9 cellular contexts compared by ENCODE assay signal in genomic region chr14:75280831-75281690, GRCh38. TPM values are rescaled to one million over a fixed set of nuclear protein-coding genes. Genes with fewer than 3 reads are reported as not detected.
DNase-seq lines count a peak whose midpoint lies in the region; ATAC-seq and TF ChIP-seq lines count a peak whose summit lies in the region.
"Had no signal": no experiment of that assay in that cellular context is flagged by ENCODE, and none has a peak within 500 bp of the region (broad histone marks: within the 10 kb centered on the region; RNA-seq: fewer than 3 reads in every experiment).

No MANE protein-coding gene starts in this region.

- H3K9me3 ChIP-seq in upper lobe of left lung, result no peaks in the 10 kb centered on the region

- no peaks in the 10 kb centered on the region for H3K9me3 Mint-ChIP-seq in chondrocyte (ENCODE audit: low read depth)

- H2BK15ac ChIP-seq in mesendoderm (replicated peaks; ENCODE audit: low read depth), result no peak overlapping the region

- ATAC-seq in Right ventricle myocardium inferior (no peak), upper lobe of left lung (ENCODE audit: low FRiP score in 2 of 2) (no peak)

- peaks cover 16% of the 10 kb centered on the region for H3K4me1 ChIP-seq in mesendoderm (ENCODE audit: control insufficient read depth, low read depth, low read length)
- H3K4me1 ChIP-seq in upper lobe of left lung, result peaks cover 20 to 42% (median 28%) of the 10 kb centered on the region in 4 donors

- H3K79me2 ChIP-seq in mesendoderm (ENCODE audit: control insufficient read depth, insufficient read depth, low read length), result peaks cover 5% of the 10 kb centered on the region

- peak overlapping the region; percentile 62 for H3K56ac ChIP-seq in mesendoderm (ENCODE audit: low read length)

- in situ Hi-C loops in KBM-7 (cut with MboI; ENCODE audit: low pct_unique_long_range_greater_than_20kb, low sequenced_read_pairs), result no loop called here

- peaks cover 39% of the 10 kb centered on the region for H3K4me1 Mint-ChIP-seq in chondrocyte (ENCODE audit: low read depth)

- intact Hi-C loops in Right ventricle myocardium inferior (cut with DNase I), result no loop called here
- intact Hi-C loops in cardiac septum (cut with DNase I), result no loop called here

- H3K79me1 ChIP-seq in mesendoderm (ENCODE audit: low read length), result peaks cover 10% of the 10 kb centered on the region

- peak overlapping the region; percentile 26 for H3K9ac ChIP-seq in mesendoderm (ENCODE audit: low read length)

- peaks cover 19% of the 10 kb centered on the region for H3K36me3 Mint-ChIP-seq in chondrocyte (ENCODE audit: low read depth)

- no CpG with 5 or more reads among the region's 17 CpGs for WGBS in mesendoderm (ENCODE audit: extremely low coverage, insufficient coverage, low lambda C conversion rate)
- WGBS in upper lobe of left lung, 2 donors, result 87 to 92% methylated on average over 16 to 17 of the region's 17 CpGs

- no peaks in the 10 kb centered on the region for H3K27me3 ChIP-seq in mesendoderm (ENCODE audit: insufficient read depth, low read length, poor library complexity)
- no peaks in the 10 kb centered on the region for H3K27me3 ChIP-seq in upper lobe of left lung

- no peak for TF ChIP-seq EP300 in upper lobe of left lung (IDR thresholded peaks at IDR 0.05)

- H2AK5ac ChIP-seq in mesendoderm (ENCODE audit: low read length), result no peak overlapping the region

- H3K27ac Mint-ChIP-seq in chondrocyte (ENCODE audit: unreplicated experiment), result peak overlapping the region; percentile 8

- H3K27me3 Mint-ChIP-seq in chondrocyte (ENCODE audit: low read depth), result no peaks in the 10 kb centered on the region

- no peak overlapping the region for H4K5ac ChIP-seq in mesendoderm (ENCODE audit: low read length)

- H2BK5ac ChIP-seq in mesendoderm (ENCODE audit: low read length), result no peak overlapping the region

- H3K18ac ChIP-seq in mesendoderm (ENCODE audit: low read length), result peak overlapping the region; percentile 1

- DNase-seq in Right ventricle myocardium inferior (ENCODE audit: missing footprints), result peak; percentile 73
- DNase-seq in cardiac septum (ENCODE audit: low spot score), result no peak
- DNase-seq in chondrocyte (ENCODE audit: low spot score), result no peak
- DNase-seq in mesendoderm, result peak; percentile 59
- DNase-seq in upper lobe of left lung, result peak in 1 of 2 donors; percentile 89
- DNase-seq in OCI-M1 (lab: John Stamatoyannopoulos, UW), result no peak
- DNase-seq in KBM-7, result no peak
- DNase-seq in Ammon's horn (ENCODE audit: low spot score), result no peak
- DNase-seq: activated CD4-positive, CD25-positive, alpha-beta regulatory T cell treated with anti-CD3 and anti-CD28 coated beads, Interleukin-2, amount 50 U/mL, for 72 hours had no signal

- H4K8ac ChIP-seq in mesendoderm (ENCODE audit: low read depth, low read length), result no peak overlapping the region

- no peak for TF ChIP-seq CTCF in chondrocyte (IDR thresholded peaks at IDR 0.05)
- peak in 1 of 6 experiments; percentile 8 for TF ChIP-seq CTCF in upper lobe of left lung (IDR thresholded peaks at IDR 0.05)

- H2BK120ac ChIP-seq in mesendoderm (ENCODE audit: low read depth, low read length), result no peak overlapping the region

- peak overlapping the region; percentile 79 for H3K4me3 Mint-ChIP-seq in chondrocyte (ENCODE audit: unreplicated experiment)

- H3K36me3 ChIP-seq in mesendoderm (ENCODE audit: control insufficient read depth, insufficient read depth, low read length), result no peaks in the 10 kb centered on the region
- H3K36me3 ChIP-seq in upper lobe of left lung, result peaks cover 6 to 31% (median 21%) of the 10 kb centered on the region in 4 donors

- no peak overlapping the region for H3K23ac ChIP-seq in mesendoderm (ENCODE audit: low read length)

- H3K4ac ChIP-seq in mesendoderm (ENCODE audit: low read depth, low read length), result peak overlapping the region; percentile 24

- peak in 2 of 4 donors; percentile 41 to 80 for TF ChIP-seq POLR2A in upper lobe of left lung (IDR thresholded peaks at IDR 0.05)

- peak overlapping the region; percentile 22 for H3K27ac ChIP-seq in mesendoderm (ENCODE audit: low read depth, low read length)
- H3K27ac ChIP-seq in upper lobe of left lung, result peak overlapping the region; percentile 96 to 99 (median 98)

- peak overlapping the region; percentile 8 for H3K4me2 ChIP-seq in mesendoderm (ENCODE audit: low read length)

- no peak overlapping the region for H3K4me3 ChIP-seq in mesendoderm (ENCODE audit: low read length)
- peak overlapping the region; percentile 10 to 92 (median 78) for H3K4me3 ChIP-seq in upper lobe of left lung

RNA-seq across cellular contexts. Expression of gene FOS, which starts 2.4 kb away (rescaled TPM):
- total RNA-seq in Right ventricle myocardium inferior (9.5 TPM), cardiac septum (25.8 TPM), chondrocyte (116 to 175 TPM (median 152 TPM) in 3 replicates), upper lobe of left lung (1,000 to 10,000 TPM in 1 of 6 donors, 100 to 1,000 TPM in 5; 386 to 1,146 (median 633) TPM)
- polyA plus RNA-seq in mesendoderm (2013, experiment 1 of 2), result 30.2 TPM
- 33.0 TPM for polyA plus RNA-seq in mesendoderm (2013, experiment 2 of 2)

Comparison
In these comparisons a context has a peak if more than half of its experiments do, and no peak if none do; other contexts are left out.
1. DNase-seq: peak in Right ventricle myocardium inferior (single experiment) and mesendoderm (single experiment); none in cardiac septum (single experiment), chondrocyte (single experiment), OCI-M1 (single experiment), KBM-7 (single experiment) and Ammon's horn (single experiment).